Comparison of ENCODE assay signal across 9 cellular contexts in genomic region chr3:23442598-23443383, GRCh38.
DNase-seq lines count a peak whose midpoint lies in the region; ATAC-seq, FAIRE-seq and TF ChIP-seq lines count a peak whose summit lies in the region.
"Had no signal": no experiment of that assay in that cellular context is flagged by ENCODE, and none has a peak within 500 bp of the region (broad histone marks: within the 10 kb centered on the region; RNA-seq: fewer than 3 reads in every experiment).

No MANE protein-coding gene starts in this region.

- no peaks in the 10 kb centered on the region for H3K27me3 Mint-ChIP-seq in activated naive CD8-positive, alpha-beta T cell

- no peak for TF ChIP-seq CTCF in dorsolateral prefrontal cortex (IDR thresholded peaks at IDR 0.05 in 54 of 56, conservative IDR thresholded peaks at IDR 0.05 in 2 of 56; ENCODE audit: low read depth in 1 of 56, partially characterized antibody in 56 of 56)

- intact Hi-C loops in dorsolateral prefrontal cortex (cut with DNase I), result no loop called here

- peaks cover 50% of the 10 kb centered on the region for H3K4me1 Mint-ChIP-seq in activated naive CD8-positive, alpha-beta T cell (ENCODE audit: low read depth)

- no peaks in the 10 kb centered on the region for H3K27me3 ChIP-seq in dorsolateral prefrontal cortex

- ATAC-seq in HG03521 (IDR thresholded peaks at IDR 0.05; ENCODE audit: unreplicated experiment), result peak; percentile 39

- no peak overlapping the region for H3K27ac ChIP-seq in dorsolateral prefrontal cortex

- peak overlapping the region; percentile 46 for H3K4me3 Mint-ChIP-seq in activated naive CD8-positive, alpha-beta T cell

- H3K36me3 Mint-ChIP-seq in activated naive CD8-positive, alpha-beta T cell, result no peaks in the 10 kb centered on the region

- no peak for FAIRE-seq in urothelium cell line (lab: Jason Lieb, UNC)

- H3K27ac Mint-ChIP-seq in activated naive CD8-positive, alpha-beta T cell, result no peak overlapping the region

- H3K9me3 Mint-ChIP-seq in activated naive CD8-positive, alpha-beta T cell (ENCODE audit: low read depth), result no peaks in the 10 kb centered on the region

- DNase-seq in stimulated activated CD4-positive, alpha-beta T cell treated with anti-CD3 and anti-CD28 coated beads, Interleukin-2, amount 100 ng/mL, for 4 hours (ENCODE audit: low read depth), result peak; percentile 20
- no peak for DNase-seq in stimulated activated CD4-positive, alpha-beta T cell treated with anti-CD3 and anti-CD28 coated beads, Interleukin-2, amount 100 ng/mL, for 48 hours
- DNase-seq in urothelium cell line (ENCODE audit: low spot score), result peak; percentile 20
- no peak for DNase-seq in dorsolateral prefrontal cortex
- no peak for DNase-seq in cerebellum (ENCODE audit: low spot score)
- no peak for DNase-seq in NCI-H2227 treated with DMSO at 0.1 percent for 48 hours (lab: John Stamatoyannopoulos, UW)
- DNase-seq: C1 segment of cervical spinal cord had no signal

- H3K4me3 ChIP-seq in dorsolateral prefrontal cortex, result no peak overlapping the region

Comparison
In these comparisons a context has a peak if more than half of its experiments do, and no peak if none do; other contexts are left out.
1. DNase-seq: peak in stimulated activated CD4-positive, alpha-beta T cell treated with anti-CD3 and anti-CD28 coated beads, Interleukin-2, amount 100 ng/mL, for 4 hours (single experiment) and urothelium cell line (single experiment); none in stimulated activated CD4-positive, alpha-beta T cell treated with anti-CD3 and anti-CD28 coated beads, Interleukin-2, amount 100 ng/mL, for 48 hours (0 of 2), dorsolateral prefrontal cortex (0 of 10), cerebellum (single experiment) and NCI-H2227 treated with DMSO at 0.1 percent for 48 hours (single experiment).